In genomic region chr1:180931529-180931928, GRCh38 we compare ENCODE assay signal across 20 cellular contexts.
"Had no signal": no experiment of that assay in that cellular context is flagged by ENCODE, and none has a peak within 500 bp of the region (broad histone marks: within the 10 kb centered on the region; RNA-seq: fewer than 3 reads in every experiment).

No MANE protein-coding gene starts in this region.

- ATAC-seq: activated CD4-positive, alpha-beta T cell treated with anti-CD3 and anti-CD28 coated beads for 36 hours; activated T-cell treated with anti-CD3 and anti-CD28 coated beads, Interleukin-2, amount 50 U/mL, for 72 hours; body of pancreas had no signal

- H3K27me3 ChIP-seq: ascending aorta, body of pancreas had no signal

- H3K27ac ChIP-seq: ascending aorta, body of pancreas, KMS-11 had no signal

- H3K9me3 ChIP-seq: ascending aorta, body of pancreas, SK-N-SH had no signal

- H3K4me3 ChIP-seq: ascending aorta, body of pancreas had no signal

- H3K9ac ChIP-seq: KMS-11, SK-N-SH had no signal

- DNase-seq: activated CD4-positive, alpha-beta memory T cell treated with anti-CD3 and anti-CD28 coated beads, Interleukin-2, amount 10 ng/mL, durations not matched to agents 7 days and 5 days; activated CD4-positive, alpha-beta T cell treated with anti-CD3 and anti-CD28 coated beads for 36 hours; activated CD4-positive, alpha-beta T cell treated with anti-CD3 and anti-CD28 coated beads, Interleukin-2, amount 50 U/mL, for 1 hour; activated gamma-delta T cell treated with Interleukin-2 at 50 U/mL for 16 hours; activated naive CD4-positive, alpha-beta T cell treated with anti-CD3 and anti-CD28 coated beads, Interleukin-2, amount 50 U/mL, for 16 hours; activated naive CD8-positive, alpha-beta T cell treated with anti-CD3 and anti-CD28 coated beads, Interleukin-2, amount 10 ng/mL, durations not matched to agents 7 days and 5 days; activated T-cell treated with anti-CD3 and anti-CD28 coated beads, Interleukin-2, amount 50 U/mL, for 72 hours; body of pancreas; MM.1S; NCI-H1105 treated with DMSO at 0.1 percent for 48 hours; NCI-H1436 treated with DMSO at 0.1 percent for 48 hours; NCI-H2081 treated with DMSO at 0.1 percent for 48 hours; NCI-H2227 treated with DMSO at 0.1 percent for 48 hours; NCI-H446 treated with DMSO at 0.1 percent for 48 hours; SIG-M5; T-helper 1 cell; WERI-Rb-1 had no signal
